In genomic region chr3:14131134-14131533, GRCh38 we compare ENCODE assay signal across 1 cellular context.
TF ChIP-seq lines count a peak whose summit lies in the region.

No MANE protein-coding gene starts in this region.

TF ChIP-seq in K562, 482 proteins besides CTCF, POLR2A, EP300 and RAD21:
- TF ChIP-seq ZEB2 (IDR thresholded peaks at IDR 0.05) (no peak), CBFA2T2 (conservative IDR thresholded peaks at IDR 0.05) (no peak), GABPB1 (CRISPR knock-in tag; IDR thresholded peaks at IDR 0.05) (no peak), NFIC (IDR thresholded peaks at IDR 0.05) (peak; percentile 79)
